ENCODE assay signal across 8 cellular contexts in genomic region chr12:98397323-98398105, GRCh38.
DNase-seq lines count a peak whose midpoint lies in the region; ATAC-seq and TF ChIP-seq lines count a peak whose summit lies in the region.

No MANE protein-coding gene starts in this region.

- peak overlapping the region; percentile 53 for H3K4me3 ChIP-seq in AG10803 (ENCODE audit: low read length)

- TF ChIP-seq CTCF in AG10803 (conservative IDR thresholded peaks at IDR 0.05; ENCODE audit: low read length): peak; percentile 91

- DNase-seq in AG10803 (ENCODE audit: low read depth) (peak; percentile 67), NCI-H2196 treated with DMSO at 0.1 percent for 48 hours (lab: John Stamatoyannopoulos, UW; ENCODE audit: unreplicated experiment) (peak; percentile 85), cerebellum (ENCODE audit: low spot score) (peak; percentile 72), kidney tubule cell (ENCODE audit: low spot score) (peak; percentile 80)
- DNase-seq in activated CD4-positive, CD25-positive, alpha-beta regulatory T cell treated with anti-CD3 and anti-CD28 coated beads, Interleukin-2, amount 50 U/mL, for 72 hours: peak; percentile 80
- DNase-seq in stimulated activated CD4-positive, alpha-beta T cell treated with anti-CD3 and anti-CD28 coated beads, Interleukin-1b, Interleukin-23, amount 100 ng/mL, for 4 hours (ENCODE audit: low read depth in 2 of 2): peak; percentile 71 to 74

- ATAC-seq in GM18909 (IDR thresholded peaks at IDR 0.05; ENCODE audit: poor library complexity, unreplicated experiment): peak; percentile 81
- ATAC-seq in HG03175 (IDR thresholded peaks at IDR 0.05; ENCODE audit: unreplicated experiment): peak; percentile 88

Comparison
In these comparisons a context has a peak if more than half of its experiments do, and no peak if none do; other contexts are left out.
1. Peak in every context shown above with its lines: DNase-seq, ATAC-seq and H3K4me3 ChIP-seq.